Comparison of ENCODE assay signal across 7 cellular contexts in genomic region chr10:123576706-123577105, GRCh38.
"Had no signal": no experiment of that assay in that cellular context is flagged by ENCODE, and none has a peak within 500 bp of the region (broad histone marks: within the 10 kb centered on the region; RNA-seq: fewer than 3 reads in every experiment).

No MANE protein-coding gene starts in this region.

- H2AFZ ChIP-seq: GM23338 had no signal

- H3K9me3 Mint-ChIP-seq: GM23338, H9, IgD-negative memory B cell had no signal

- H3K4me3 Mint-ChIP-seq: GM23338, H9, IgD-negative memory B cell had no signal

- H3K27ac Mint-ChIP-seq: GM23338, H9, IgD-negative memory B cell had no signal

- H3K4me3 ChIP-seq: GM23338 had no signal

- H3K27ac ChIP-seq: HL-60 had no signal

- DNase-seq: H9, HCEC 1CT, KBM-7 had no signal

- H3K4me2 ChIP-seq: GM23338 had no signal

- ATAC-seq: GM23338, HepG2 had no signal

- H3K36me3 Mint-ChIP-seq: IgD-negative memory B cell had no signal
